ENCODE assay signal across 1 cellular context in genomic region chr11:1559103-1559951, GRCh38.
TF ChIP-seq lines count a peak whose summit lies in the region.

No MANE protein-coding gene starts in this region.

TF ChIP-seq in K562, 482 proteins besides CTCF, POLR2A, EP300 and RAD21:
- no peak for TF ChIP-seq SMARCA4 (IDR thresholded peaks at IDR 0.05)
- TF ChIP-seq HDGF (IDR thresholded peaks at IDR 0.05), result no peak
- no peak for TF ChIP-seq HDAC1 (IDR thresholded peaks at IDR 0.05)
- TF ChIP-seq BCOR (IDR thresholded peaks at IDR 0.05), result no peak
- TF ChIP-seq USF2 (CRISPR knock-in tag; IDR thresholded peaks at IDR 0.05), result peak; percentile 16; the same call in 1 of the 2 replicates
- peak; percentile 53 for TF ChIP-seq USF1 (CRISPR knock-in tag; IDR thresholded peaks at IDR 0.05)
- TF ChIP-seq ZNF232 (CRISPR knock-in tag; IDR thresholded peaks at IDR 0.05), result no peak
- TF ChIP-seq, protein P1, sequence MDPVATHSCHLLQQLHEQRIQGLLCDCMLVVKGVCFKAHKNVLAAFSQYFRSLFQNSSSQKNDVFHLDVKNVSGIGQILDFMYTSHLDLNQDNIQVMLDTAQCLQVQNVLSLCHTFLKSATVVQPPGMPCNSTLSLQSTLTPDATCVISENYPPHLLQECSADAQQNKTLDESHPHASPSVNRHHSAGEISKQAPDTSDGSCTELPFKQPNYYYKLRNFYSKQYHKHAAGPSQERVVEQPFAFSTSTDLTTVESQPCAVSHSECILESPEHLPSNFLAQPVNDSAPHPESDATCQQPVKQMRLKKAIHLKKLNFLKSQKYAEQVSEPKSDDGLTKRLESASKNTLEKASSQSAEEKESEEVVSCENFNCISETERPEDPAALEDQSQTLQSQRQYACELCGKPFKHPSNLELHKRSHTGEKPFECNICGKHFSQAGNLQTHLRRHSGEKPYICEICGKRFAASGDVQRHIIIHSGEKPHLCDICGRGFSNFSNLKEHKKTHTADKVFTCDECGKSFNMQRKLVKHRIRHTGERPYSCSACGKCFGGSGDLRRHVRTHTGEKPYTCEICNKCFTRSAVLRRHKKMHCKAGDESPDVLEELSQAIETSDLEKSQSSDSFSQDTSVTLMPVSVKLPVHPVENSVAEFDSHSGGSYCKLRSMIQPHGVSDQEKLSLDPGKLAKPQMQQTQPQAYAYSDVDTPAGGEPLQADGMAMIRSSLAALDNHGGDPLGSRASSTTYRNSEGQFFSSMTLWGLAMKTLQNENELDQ (CRISPR knock-in tag; IDR thresholded peaks at IDR 0.05; ENCODE audit: borderline replicate concordance), result no peak
- TF ChIP-seq ZKSCAN1 (IDR thresholded peaks at IDR 0.05; ENCODE audit: low read depth, low read length), result no peak
- no peak for TF ChIP-seq STAT5A (IDR thresholded peaks at IDR 0.05; ENCODE audit: borderline replicate concordance, low read length)
- no peak for TF ChIP-seq GTF2E2 (tag; IDR thresholded peaks at IDR 0.05)
- TF ChIP-seq PREB (CRISPR knock-in tag; IDR thresholded peaks at IDR 0.05), result no peak
- TF ChIP-seq, protein P2, sequence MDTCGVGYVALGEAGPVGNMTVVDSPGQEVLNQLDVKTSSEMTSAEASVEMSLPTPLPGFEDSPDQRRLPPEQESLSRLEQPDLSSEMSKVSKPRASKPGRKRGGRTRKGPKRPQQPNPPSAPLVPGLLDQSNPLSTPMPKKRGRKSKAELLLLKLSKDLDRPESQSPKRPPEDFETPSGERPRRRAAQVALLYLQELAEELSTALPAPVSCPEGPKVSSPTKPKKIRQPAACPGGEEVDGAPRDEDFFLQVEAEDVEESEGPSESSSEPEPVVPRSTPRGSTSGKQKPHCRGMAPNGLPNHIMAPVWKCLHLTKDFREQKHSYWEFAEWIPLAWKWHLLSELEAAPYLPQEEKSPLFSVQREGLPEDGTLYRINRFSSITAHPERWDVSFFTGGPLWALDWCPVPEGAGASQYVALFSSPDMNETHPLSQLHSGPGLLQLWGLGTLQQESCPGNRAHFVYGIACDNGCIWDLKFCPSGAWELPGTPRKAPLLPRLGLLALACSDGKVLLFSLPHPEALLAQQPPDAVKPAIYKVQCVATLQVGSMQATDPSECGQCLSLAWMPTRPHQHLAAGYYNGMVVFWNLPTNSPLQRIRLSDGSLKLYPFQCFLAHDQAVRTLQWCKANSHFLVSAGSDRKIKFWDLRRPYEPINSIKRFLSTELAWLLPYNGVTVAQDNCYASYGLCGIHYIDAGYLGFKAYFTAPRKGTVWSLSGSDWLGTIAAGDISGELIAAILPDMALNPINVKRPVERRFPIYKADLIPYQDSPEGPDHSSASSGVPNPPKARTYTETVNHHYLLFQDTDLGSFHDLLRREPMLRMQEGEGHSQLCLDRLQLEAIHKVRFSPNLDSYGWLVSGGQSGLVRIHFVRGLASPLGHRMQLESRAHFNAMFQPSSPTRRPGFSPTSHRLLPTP (IDR thresholded peaks at IDR 0.05; ENCODE audit: borderline replicate concordance, extremely low read depth, insufficient read length), result no peak
- TF ChIP-seq, protein P3, sequence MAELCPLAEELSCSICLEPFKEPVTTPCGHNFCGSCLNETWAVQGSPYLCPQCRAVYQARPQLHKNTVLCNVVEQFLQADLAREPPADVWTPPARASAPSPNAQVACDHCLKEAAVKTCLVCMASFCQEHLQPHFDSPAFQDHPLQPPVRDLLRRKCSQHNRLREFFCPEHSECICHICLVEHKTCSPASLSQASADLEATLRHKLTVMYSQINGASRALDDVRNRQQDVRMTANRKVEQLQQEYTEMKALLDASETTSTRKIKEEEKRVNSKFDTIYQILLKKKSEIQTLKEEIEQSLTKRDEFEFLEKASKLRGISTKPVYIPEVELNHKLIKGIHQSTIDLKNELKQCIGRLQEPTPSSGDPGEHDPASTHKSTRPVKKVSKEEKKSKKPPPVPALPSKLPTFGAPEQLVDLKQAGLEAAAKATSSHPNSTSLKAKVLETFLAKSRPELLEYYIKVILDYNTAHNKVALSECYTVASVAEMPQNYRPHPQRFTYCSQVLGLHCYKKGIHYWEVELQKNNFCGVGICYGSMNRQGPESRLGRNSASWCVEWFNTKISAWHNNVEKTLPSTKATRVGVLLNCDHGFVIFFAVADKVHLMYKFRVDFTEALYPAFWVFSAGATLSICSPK (IDR thresholded peaks at IDR 0.05; ENCODE audit: borderline replicate concordance), result no peak
- peak; percentile 82 for TF ChIP-seq ZNF263 (CRISPR knock-in tag; IDR thresholded peaks at IDR 0.05; ENCODE audit: borderline replicate concordance)
